1 cellular context compared by ENCODE assay signal in genomic region chr11:95067042-95067827, GRCh38.
TF ChIP-seq lines count a peak whose summit lies in the region.

No MANE protein-coding gene starts in this region.

TF ChIP-seq in HepG2, 621 proteins besides CTCF, POLR2A, EP300 and RAD21 (continued from another document and continues in another):
- no peak for TF ChIP-seq ZNF549 (CRISPR knock-in tag; IDR thresholded peaks at IDR 0.05)
- TF ChIP-seq ZMAT3 (CRISPR knock-in tag; conservative IDR thresholded peaks at IDR 0.05): peak; percentile 43; the same call in 1 of the 2 replicates
- no peak; the same call in 1 of the 2 replicates for TF ChIP-seq ZSCAN9 (CRISPR knock-in tag; IDR thresholded peaks at IDR 0.05; ENCODE audit: borderline replicate concordance)
- peak; percentile 37; the same call in 1 of the 2 replicates for TF ChIP-seq KLF6 (CRISPR knock-in tag; IDR thresholded peaks at IDR 0.05)
- TF ChIP-seq ZNF773 (CRISPR knock-in tag; IDR thresholded peaks at IDR 0.05; ENCODE audit: borderline replicate concordance): peak; percentile 70; the same call in 1 of the 2 replicates
- TF ChIP-seq, protein P1, sequence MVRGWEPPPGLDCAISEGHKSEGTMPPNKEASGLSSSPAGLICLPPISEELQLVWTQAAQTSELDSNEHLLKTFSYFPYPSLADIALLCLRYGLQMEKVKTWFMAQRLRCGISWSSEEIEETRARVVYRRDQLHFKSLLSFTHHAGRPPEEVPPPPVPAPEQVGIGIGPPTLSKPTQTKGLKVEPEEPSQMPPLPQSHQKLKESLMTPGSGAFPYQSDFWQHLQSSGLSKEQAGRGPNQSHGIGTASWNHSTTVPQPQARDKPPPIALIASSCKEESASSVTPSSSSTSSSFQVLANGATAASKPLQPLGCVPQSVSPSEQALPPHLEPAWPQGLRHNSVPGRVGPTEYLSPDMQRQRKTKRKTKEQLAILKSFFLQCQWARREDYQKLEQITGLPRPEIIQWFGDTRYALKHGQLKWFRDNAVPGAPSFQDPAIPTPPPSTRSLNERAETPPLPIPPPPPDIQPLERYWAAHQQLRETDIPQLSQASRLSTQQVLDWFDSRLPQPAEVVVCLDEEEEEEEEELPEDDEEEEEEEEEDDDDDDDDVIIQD (CRISPR knock-in tag; IDR thresholded peaks at IDR 0.05; ENCODE audit: low read depth): no peak
- no peak for TF ChIP-seq ZNF3 (CRISPR knock-in tag; IDR thresholded peaks at IDR 0.05)
- TF ChIP-seq ZNF235 (CRISPR knock-in tag; IDR thresholded peaks at IDR 0.05; ENCODE audit: borderline replicate concordance): no peak
- TF ChIP-seq CC2D1A (CRISPR knock-in tag; IDR thresholded peaks at IDR 0.05): no peak
- no peak for TF ChIP-seq REL (CRISPR knock-in tag; conservative IDR thresholded peaks at IDR 0.05)
- no peak for TF ChIP-seq RAD51 (IDR thresholded peaks at IDR 0.05; ENCODE audit: borderline replicate concordance)
- TF ChIP-seq ZNF331 (CRISPR knock-in tag; IDR thresholded peaks at IDR 0.05): no peak
- no peak; the same call in 1 of the 2 replicates for TF ChIP-seq ZBTB1 (CRISPR knock-in tag; IDR thresholded peaks at IDR 0.05; ENCODE audit: borderline replicate concordance)
- TF ChIP-seq, protein P2, sequence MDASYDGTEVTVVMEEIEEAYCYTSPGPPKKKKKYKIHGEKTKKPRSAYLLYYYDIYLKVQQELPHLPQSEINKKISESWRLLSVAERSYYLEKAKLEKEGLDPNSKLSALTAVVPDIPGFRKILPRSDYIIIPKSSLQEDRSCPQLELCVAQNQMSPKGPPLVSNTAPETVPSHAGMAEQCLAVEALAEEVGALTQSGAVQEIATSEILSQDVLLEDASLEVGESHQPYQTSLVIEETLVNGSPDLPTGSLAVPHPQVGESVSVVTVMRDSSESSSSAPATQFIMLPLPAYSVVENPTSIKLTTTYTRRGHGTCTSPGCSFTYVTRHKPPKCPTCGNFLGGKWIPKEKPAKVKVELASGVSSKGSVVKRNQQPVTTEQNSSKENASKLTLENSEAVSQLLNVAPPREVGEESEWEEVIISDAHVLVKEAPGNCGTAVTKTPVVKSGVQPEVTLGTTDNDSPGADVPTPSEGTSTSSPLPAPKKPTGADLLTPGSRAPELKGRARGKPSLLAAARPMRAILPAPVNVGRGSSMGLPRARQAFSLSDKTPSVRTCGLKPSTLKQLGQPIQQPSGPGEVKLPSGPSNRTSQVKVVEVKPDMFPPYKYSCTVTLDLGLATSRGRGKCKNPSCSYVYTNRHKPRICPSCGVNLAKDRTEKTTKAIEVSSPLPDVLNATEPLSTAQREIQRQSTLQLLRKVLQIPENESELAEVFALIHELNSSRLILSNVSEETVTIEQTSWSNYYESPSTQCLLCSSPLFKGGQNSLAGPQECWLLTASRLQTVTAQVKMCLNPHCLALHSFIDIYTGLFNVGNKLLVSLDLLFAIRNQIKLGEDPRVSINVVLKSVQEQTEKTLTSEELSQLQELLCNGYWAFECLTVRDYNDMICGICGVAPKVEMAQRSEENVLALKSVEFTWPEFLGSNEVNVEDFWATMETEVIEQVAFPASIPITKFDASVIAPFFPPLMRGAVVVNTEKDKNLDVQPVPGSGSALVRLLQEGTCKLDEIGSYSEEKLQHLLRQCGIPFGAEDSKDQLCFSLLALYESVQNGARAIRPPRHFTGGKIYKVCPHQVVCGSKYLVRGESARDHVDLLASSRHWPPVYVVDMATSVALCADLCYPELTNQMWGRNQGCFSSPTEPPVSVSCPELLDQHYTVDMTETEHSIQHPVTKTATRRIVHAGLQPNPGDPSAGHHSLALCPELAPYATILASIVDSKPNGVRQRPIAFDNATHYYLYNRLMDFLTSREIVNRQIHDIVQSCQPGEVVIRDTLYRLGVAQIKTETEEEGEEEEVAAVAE (CRISPR knock-in tag; IDR thresholded peaks at IDR 0.05; ENCODE audit: borderline replicate concordance): peak; percentile 65; the same call in 1 of the 2 replicates
- TF ChIP-seq ZNF652 (CRISPR knock-in tag; IDR thresholded peaks at IDR 0.05; ENCODE audit: borderline replicate concordance, low read depth): no peak
- TF ChIP-seq GPBP1L1 (CRISPR knock-in tag; IDR thresholded peaks at IDR 0.05): no peak
- peak; percentile 80 for TF ChIP-seq MYC (CRISPR knock-in tag; IDR thresholded peaks at IDR 0.05; ENCODE audit: borderline replicate concordance)
- peak; percentile 55 for TF ChIP-seq ERF (CRISPR knock-in tag; IDR thresholded peaks at IDR 0.05)
- TF ChIP-seq NRL (CRISPR knock-in tag; IDR thresholded peaks at IDR 0.05; ENCODE audit: borderline replicate concordance): peak; percentile 18; the same call in 1 of the 2 replicates
- TF ChIP-seq EEA1 (CRISPR knock-in tag; IDR thresholded peaks at IDR 0.05; ENCODE audit: borderline replicate concordance): 0 out of 2 replicates have a peak, but pooled peaks have one; percentile 38
- TF ChIP-seq ZFX (CRISPR knock-in tag; IDR thresholded peaks at IDR 0.05; ENCODE audit: low read depth): peak; percentile 85
- TF ChIP-seq SIN3A (IDR thresholded peaks at IDR 0.05; ENCODE audit: borderline replicate concordance, low read depth, low read length): no peak
- TF ChIP-seq EHMT2 (IDR thresholded peaks at IDR 0.05; ENCODE audit: borderline replicate concordance, low read depth, low read length): no peak
- TF ChIP-seq LCORL (IDR thresholded peaks at IDR 0.05): no peak
- peak; percentile 45; the same call in 1 of the 2 replicates for TF ChIP-seq LCORL (CRISPR knock-in tag; IDR thresholded peaks at IDR 0.05)
- no peak for TF ChIP-seq MXD3 (CRISPR knock-in tag; IDR thresholded peaks at IDR 0.05)
- TF ChIP-seq ZKSCAN5 (CRISPR knock-in tag; IDR thresholded peaks at IDR 0.05): no peak
- TF ChIP-seq, protein P3, sequence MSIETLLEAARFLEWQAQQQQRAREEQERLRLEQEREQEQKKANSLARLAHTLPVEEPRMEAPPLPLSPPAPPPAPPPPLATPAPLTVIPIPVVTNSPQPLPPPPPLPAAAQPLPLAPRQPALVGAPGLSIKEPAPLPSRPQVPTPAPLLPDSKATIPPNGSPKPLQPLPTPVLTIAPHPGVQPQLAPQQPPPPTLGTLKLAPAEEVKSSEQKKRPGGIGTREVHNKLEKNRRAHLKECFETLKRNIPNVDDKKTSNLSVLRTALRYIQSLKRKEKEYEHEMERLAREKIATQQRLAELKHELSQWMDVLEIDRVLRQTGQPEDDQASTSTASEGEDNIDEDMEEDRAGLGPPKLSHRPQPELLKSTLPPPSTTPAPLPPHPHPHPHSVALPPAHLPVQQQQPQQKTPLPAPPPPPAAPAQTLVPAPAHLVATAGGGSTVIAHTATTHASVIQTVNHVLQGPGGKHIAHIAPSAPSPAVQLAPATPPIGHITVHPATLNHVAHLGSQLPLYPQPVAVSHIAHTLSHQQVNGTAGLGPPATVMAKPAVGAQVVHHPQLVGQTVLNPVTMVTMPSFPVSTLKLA (IDR thresholded peaks at IDR 0.05): no peak
- TF ChIP-seq HMGXB4 (CRISPR knock-in tag; IDR thresholded peaks at IDR 0.05; ENCODE audit: borderline replicate concordance in 1 of 2, low read depth in 1 of 2): peak; percentile 94 to 99
- TF ChIP-seq ZSCAN20 (CRISPR knock-in tag; IDR thresholded peaks at IDR 0.05; ENCODE audit: borderline replicate concordance): no peak
- TF ChIP-seq ZNF335 (CRISPR knock-in tag; IDR thresholded peaks at IDR 0.05): no peak; the same call in 1 of the 2 replicates
- TF ChIP-seq ZNF552 (CRISPR knock-in tag; IDR thresholded peaks at IDR 0.05; ENCODE audit: borderline replicate concordance): no peak
- TF ChIP-seq ZFP82 (CRISPR knock-in tag; IDR thresholded peaks at IDR 0.05; ENCODE audit: borderline replicate concordance): no peak
- TF ChIP-seq ZBTB10 (CRISPR knock-in tag; IDR thresholded peaks at IDR 0.05; ENCODE audit: borderline replicate concordance): no peak
- no peak for TF ChIP-seq HMGA1 (CRISPR knock-in tag; conservative IDR thresholded peaks at IDR 0.05)
- no peak for TF ChIP-seq SMYD3 (CRISPR knock-in tag; IDR thresholded peaks at IDR 0.05)
- TF ChIP-seq ZNF225 (CRISPR knock-in tag; IDR thresholded peaks at IDR 0.05): peak; percentile 92
- TF ChIP-seq ZNF33A (CRISPR knock-in tag; IDR thresholded peaks at IDR 0.05; ENCODE audit: borderline replicate concordance): no peak
- TF ChIP-seq ZNF468 (CRISPR knock-in tag; IDR thresholded peaks at IDR 0.05): no peak
- TF ChIP-seq, protein P4, sequence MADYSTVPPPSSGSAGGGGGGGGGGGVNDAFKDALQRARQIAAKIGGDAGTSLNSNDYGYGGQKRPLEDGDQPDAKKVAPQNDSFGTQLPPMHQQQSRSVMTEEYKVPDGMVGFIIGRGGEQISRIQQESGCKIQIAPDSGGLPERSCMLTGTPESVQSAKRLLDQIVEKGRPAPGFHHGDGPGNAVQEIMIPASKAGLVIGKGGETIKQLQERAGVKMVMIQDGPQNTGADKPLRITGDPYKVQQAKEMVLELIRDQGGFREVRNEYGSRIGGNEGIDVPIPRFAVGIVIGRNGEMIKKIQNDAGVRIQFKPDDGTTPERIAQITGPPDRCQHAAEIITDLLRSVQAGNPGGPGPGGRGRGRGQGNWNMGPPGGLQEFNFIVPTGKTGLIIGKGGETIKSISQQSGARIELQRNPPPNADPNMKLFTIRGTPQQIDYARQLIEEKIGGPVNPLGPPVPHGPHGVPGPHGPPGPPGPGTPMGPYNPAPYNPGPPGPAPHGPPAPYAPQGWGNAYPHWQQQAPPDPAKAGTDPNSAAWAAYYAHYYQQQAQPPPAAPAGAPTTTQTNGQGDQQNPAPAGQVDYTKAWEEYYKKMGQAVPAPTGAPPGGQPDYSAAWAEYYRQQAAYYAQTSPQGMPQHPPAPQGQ (CRISPR knock-in tag; IDR thresholded peaks at IDR 0.05; ENCODE audit: borderline replicate concordance): no peak
- peak; percentile 93; the same call in 1 of the 2 replicates for TF ChIP-seq MTA1 (CRISPR knock-in tag; IDR thresholded peaks at IDR 0.05; ENCODE audit: borderline replicate concordance)
- no peak for TF ChIP-seq STAT6 (CRISPR knock-in tag; IDR thresholded peaks at IDR 0.05; ENCODE audit: borderline replicate concordance)
- no peak for TF ChIP-seq ZNF816 (CRISPR knock-in tag; IDR thresholded peaks at IDR 0.05; ENCODE audit: borderline replicate concordance)
- TF ChIP-seq TCF7L2 (IDR thresholded peaks at IDR 0.05; ENCODE audit: low read depth, low read length): no peak
- no peak for TF ChIP-seq STAG1 (CRISPR knock-in tag; IDR thresholded peaks at IDR 0.05)
- TF ChIP-seq KMT2A (CRISPR knock-in tag; IDR thresholded peaks at IDR 0.05): no peak; the same call in 1 of the 2 replicates
- TF ChIP-seq ZNF317 (CRISPR knock-in tag; IDR thresholded peaks at IDR 0.05): 0 out of 2 replicates have a peak, but pooled peaks have one; percentile 67
- TF ChIP-seq CHD4 (IDR thresholded peaks at IDR 0.05; ENCODE audit: borderline replicate concordance, low read length): no peak
- TF ChIP-seq IKZF1 (IDR thresholded peaks at IDR 0.05): no peak
